Comparison of ENCODE assay signal across 8 cellular contexts in the genomic region with DNA sequence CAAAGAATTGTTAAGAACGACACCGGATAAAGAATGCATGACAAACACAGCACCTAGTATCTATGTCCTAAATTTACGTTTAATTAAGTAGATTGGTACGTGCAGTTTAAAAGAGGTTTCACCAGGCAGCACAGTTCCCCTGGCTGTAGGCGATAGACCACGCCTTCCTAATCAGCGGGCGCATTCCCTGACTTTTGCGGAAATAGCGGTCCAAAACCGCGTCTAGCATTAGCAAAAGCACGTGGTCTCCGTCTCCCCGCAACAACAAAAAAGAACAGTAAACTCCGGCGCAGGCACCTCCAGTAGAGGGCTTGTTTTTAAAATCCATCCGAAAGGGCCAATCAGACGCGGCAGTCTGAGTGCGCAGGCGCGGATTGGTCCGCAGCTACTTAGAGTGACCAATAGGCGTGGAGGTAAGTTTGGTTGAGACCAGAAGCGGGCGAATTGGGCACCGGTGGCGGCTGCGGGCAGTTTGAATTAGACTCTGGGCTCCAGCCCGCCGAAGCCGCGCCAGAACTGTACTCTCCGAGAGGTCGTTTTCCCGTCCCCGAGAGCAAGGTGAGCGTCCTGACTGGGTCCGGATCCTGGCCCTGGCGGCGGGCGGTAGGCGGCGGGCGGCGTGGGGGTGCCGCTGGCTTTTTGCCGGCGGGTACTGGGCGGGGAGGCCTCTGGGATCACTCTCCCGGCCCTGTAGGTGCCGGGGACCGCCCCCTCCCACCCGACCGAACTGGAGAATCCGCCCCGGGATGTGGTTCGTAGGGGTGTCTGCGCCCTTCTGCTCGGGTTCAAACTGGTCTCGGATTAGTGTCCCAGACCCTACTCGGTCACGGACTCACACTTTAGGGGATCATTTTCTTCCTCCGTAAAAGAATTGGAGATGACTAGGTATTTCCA. TPM values are rescaled to one million over a fixed set of nuclear protein-coding genes. Genes with fewer than 3 reads are reported as not detected.
DNase-seq lines count a peak whose midpoint lies in the region; ATAC-seq and TF ChIP-seq lines count a peak whose summit lies in the region.

A gene with protein sequence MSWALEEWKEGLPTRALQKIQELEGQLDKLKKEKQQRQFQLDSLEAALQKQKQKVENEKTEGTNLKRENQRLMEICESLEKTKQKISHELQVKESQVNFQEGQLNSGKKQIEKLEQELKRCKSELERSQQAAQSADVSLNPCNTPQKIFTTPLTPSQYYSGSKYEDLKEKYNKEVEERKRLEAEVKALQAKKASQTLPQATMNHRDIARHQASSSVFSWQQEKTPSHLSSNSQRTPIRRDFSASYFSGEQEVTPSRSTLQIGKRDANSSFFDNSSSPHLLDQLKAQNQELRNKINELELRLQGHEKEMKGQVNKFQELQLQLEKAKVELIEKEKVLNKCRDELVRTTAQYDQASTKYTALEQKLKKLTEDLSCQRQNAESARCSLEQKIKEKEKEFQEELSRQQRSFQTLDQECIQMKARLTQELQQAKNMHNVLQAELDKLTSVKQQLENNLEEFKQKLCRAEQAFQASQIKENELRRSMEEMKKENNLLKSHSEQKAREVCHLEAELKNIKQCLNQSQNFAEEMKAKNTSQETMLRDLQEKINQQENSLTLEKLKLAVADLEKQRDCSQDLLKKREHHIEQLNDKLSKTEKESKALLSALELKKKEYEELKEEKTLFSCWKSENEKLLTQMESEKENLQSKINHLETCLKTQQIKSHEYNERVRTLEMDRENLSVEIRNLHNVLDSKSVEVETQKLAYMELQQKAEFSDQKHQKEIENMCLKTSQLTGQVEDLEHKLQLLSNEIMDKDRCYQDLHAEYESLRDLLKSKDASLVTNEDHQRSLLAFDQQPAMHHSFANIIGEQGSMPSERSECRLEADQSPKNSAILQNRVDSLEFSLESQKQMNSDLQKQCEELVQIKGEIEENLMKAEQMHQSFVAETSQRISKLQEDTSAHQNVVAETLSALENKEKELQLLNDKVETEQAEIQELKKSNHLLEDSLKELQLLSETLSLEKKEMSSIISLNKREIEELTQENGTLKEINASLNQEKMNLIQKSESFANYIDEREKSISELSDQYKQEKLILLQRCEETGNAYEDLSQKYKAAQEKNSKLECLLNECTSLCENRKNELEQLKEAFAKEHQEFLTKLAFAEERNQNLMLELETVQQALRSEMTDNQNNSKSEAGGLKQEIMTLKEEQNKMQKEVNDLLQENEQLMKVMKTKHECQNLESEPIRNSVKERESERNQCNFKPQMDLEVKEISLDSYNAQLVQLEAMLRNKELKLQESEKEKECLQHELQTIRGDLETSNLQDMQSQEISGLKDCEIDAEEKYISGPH (N-terminal part only) (plus strand): TSS at position 432 of the 894 bp plus-strand sequence. CDS start 10,560 bp downstream, outside the sequence.

- H3K4me2 ChIP-seq in PC-3 (ENCODE audit: low read length), result peak within 1 kb of the TSS; percentile 93

- H2AFZ ChIP-seq in PC-3 (ENCODE audit: low read length), result peak within 1 kb of the TSS; percentile 93

- BruUV-seq in PC-3 (replicated peaks; lab: Mats Ljungman, UMichigan), result no TSS peak

- ATAC-seq in GM21576 (IDR thresholded peaks at IDR 0.05; ENCODE audit: unreplicated experiment) (peak; percentile 99), PC-3 (peak; percentile 94)

- H3K9me3 ChIP-seq in PC-3 (ENCODE audit: low read length), result no peaks in the 10 kb centered on the region
- H3K9me3 ChIP-seq in esophagus (ENCODE audit: control insufficient read depth in 2 of 2, insufficient read depth in 1 of 2, low read depth in 1 of 2, low read length in 1 of 2), result no peaks in the 10 kb centered on the region
- no peaks in the 10 kb centered on the region for H3K9me3 ChIP-seq in muscle layer of colon (ENCODE audit: low read length)

- peaks cover 16% of the 10 kb centered on the region for H3K4me1 ChIP-seq in PC-3 (ENCODE audit: insufficient read depth, low read length)
- H3K4me1 ChIP-seq in esophagus (ENCODE audit: control insufficient read depth in 2 of 2, insufficient read depth in 2 of 2, low read length in 1 of 2), result no peaks in the 10 kb centered on the region
- H3K4me1 ChIP-seq in muscle layer of colon (ENCODE audit: insufficient read depth, low read length), result peaks cover 9% of the 10 kb centered on the region

- H3K36me3 ChIP-seq in PC-3 (ENCODE audit: low read depth, low read length), result no peaks in the 10 kb centered on the region
- no peaks in the 10 kb centered on the region for H3K36me3 ChIP-seq in esophagus (ENCODE audit: control insufficient read depth in 2 of 2, insufficient read depth in 2 of 2, low read length in 1 of 2)
- no peaks in the 10 kb centered on the region for H3K36me3 ChIP-seq in muscle layer of colon (ENCODE audit: insufficient read depth, low read length)

- TF ChIP-seq RAD21 in Ishikawa (IDR thresholded peaks at IDR 0.05; ENCODE audit: low read depth), result no peak

- H3K79me2 ChIP-seq in PC-3 (ENCODE audit: low read length), result peaks cover 47% of the 10 kb centered on the region

- H3K4me3 ChIP-seq in PC-3 (ENCODE audit: low read length) (peak within 1 kb of the TSS; percentile 93), esophagus (ENCODE audit: low read depth in 1 of 2, low read length in 2 of 2) (peak within 1 kb of the TSS; percentile 71 to 85), muscle layer of colon (ENCODE audit: low read depth in 1 of 2, low read length in 2 of 2) (peak within 1 kb of the TSS; percentile 67)

- H3K27me3 ChIP-seq in PC-3 (ENCODE audit: low read length), result no peaks in the 10 kb centered on the region
- no peaks in the 10 kb centered on the region for H3K27me3 ChIP-seq in esophagus (ENCODE audit: control insufficient read depth in 1 of 2, insufficient read depth in 2 of 2, low read length in 2 of 2)
- H3K27me3 ChIP-seq in muscle layer of colon (ENCODE audit: control insufficient read depth in 1 of 2, insufficient read depth in 2 of 2, low read length in 2 of 2), result no peaks in the 10 kb centered on the region

- 0% methylated on average over 65 of the region's 65 CpGs for WGBS in esophagus, 2 donors

- peak; percentile 20; the same call in 1 of the 2 replicates for TF ChIP-seq EP300 in Ishikawa (IDR thresholded peaks at IDR 0.05; ENCODE audit: borderline replicate concordance)

- CTCF ChIA-PET in PC-3 (lab: Charles Lee), result interaction anchor here (0.6 to 1.3 kb wide), 3 partner anchors 25 to 271 kb away, joined by 3 to 4 read pairs (median 3); no protein-coding TSS in a partner anchor

- DNase-seq in DMS53 (lab: John Stamatoyannopoulos, UW) (peak; percentile 100), PC-3 (peak; percentile 99), activated T-cell treated with anti-CD3 and anti-CD28 coated beads for 48 hours (ENCODE audit: low read depth) (peak; percentile 84)
- DNase-seq in stimulated activated CD8-positive, alpha-beta memory T cell treated with anti-CD3 and anti-CD28 coated beads, Interleukin-7, amount 100 ng/mL, for 24 hours (ENCODE audit: low read depth), result peak; percentile 82

- no peaks in the 10 kb centered on the region for H3F3A ChIP-seq in PC-3 (ENCODE audit: low read length, unreplicated experiment)

- H3K9ac ChIP-seq in PC-3 (ENCODE audit: low read length), result peak within 1 kb of the TSS; percentile 85
- H3K9ac ChIP-seq in muscle layer of colon (ENCODE audit: low read length), result peak within 1 kb of the TSS; percentile 2

- no peaks in the 10 kb centered on the region for H3K9me2 ChIP-seq in PC-3 (replicated peaks; ENCODE audit: low read length)

- TF ChIP-seq CTCF in PC-3 (conservative IDR thresholded peaks at IDR 0.05; ENCODE audit: low read depth, low read length), result no peak

- H3K27ac ChIP-seq in PC-3 (ENCODE audit: low read length) (peak within 1 kb of the TSS; percentile 64), esophagus (ENCODE audit: low read depth in 2 of 2, low read length in 1 of 2) (no peak within 1 kb of the TSS), muscle layer of colon (ENCODE audit: low read depth, low read length) (no peak within 1 kb of the TSS)

- intact Hi-C loops in PC-3 (cut with micrococcal nuclease), result no loop called here

- POLR2A ChIA-PET in PC-3 (lab: Charles Lee; ENCODE audit: unreplicated experiment), result interaction anchor here (0.6 to 1.1 kb wide), 2 partner anchors 25 to 54 kb away, joined by 3 to 4 read pairs; no protein-coding TSS in a partner anchor

- H4K20me1 ChIP-seq in PC-3 (ENCODE audit: low read length), result 0 out of 2 replicates have a peak, but pooled peaks cover 5% of the 10 kb centered on the region

TF ChIP-seq in Ishikawa, 13 proteins besides CTCF, POLR2A, EP300 and RAD21 (continues in another document):
- TF ChIP-seq USF1 (IDR thresholded peaks at IDR 0.05), result peak; percentile 91
- no peak for TF ChIP-seq CREB1 (IDR thresholded peaks at IDR 0.05; ENCODE audit: low read depth)
- no peak for TF ChIP-seq EGR1 (IDR thresholded peaks at IDR 0.05)
- peak; percentile 33; the same call in 1 of the 2 replicates for TF ChIP-seq ZBTB7A (IDR thresholded peaks at IDR 0.05; ENCODE audit: low read depth)
- peak; percentile 43; the same call in 1 of the 2 replicates for TF ChIP-seq YY1 (IDR thresholded peaks at IDR 0.05; ENCODE audit: low read depth)
- TF ChIP-seq TEAD4 (IDR thresholded peaks at IDR 0.05), result peak; percentile 70
- peak; percentile 100 for TF ChIP-seq FOXM1 (IDR thresholded peaks at IDR 0.05; ENCODE audit: borderline replicate concordance, low read depth)

RNA-seq across cellular contexts. Expression of the gene that starts here (rescaled TPM):
- 92.6 and 101 TPM in 2 replicates for total RNA-seq in PC-3 (2014; rRNA removed)
- 10 to 100 TPM in 1 of 2 donors, 1 to 10 TPM in 1; 7.0 to 15.9 TPM for polyA plus RNA-seq in esophagus
